In genomic region chr19:48390188-48391099, GRCh38 we compare ENCODE assay signal across 9 cellular contexts. TPM values are rescaled to one million over a fixed set of nuclear protein-coding genes. Genes with fewer than 3 reads are reported as not detected.
DNase-seq lines count a peak whose midpoint lies in the region; ATAC-seq and TF ChIP-seq lines count a peak whose summit lies in the region.
"Had no signal": no experiment of that assay in that cellular context is flagged by ENCODE, and none has a peak within 500 bp of the region (broad histone marks: within the 10 kb centered on the region; RNA-seq: fewer than 3 reads in every experiment).

No MANE protein-coding gene starts in this region.

- H3K36me3 ChIP-seq in HEK293 (ENCODE audit: control insufficient read depth in 2 of 2, insufficient read depth in 1 of 2, low read length in 2 of 2): peaks cover 41 to 42% of the 10 kb centered on the region in 2 experiments
- H3K36me3 ChIP-seq in OCI-LY7 (ENCODE audit: insufficient read depth, low read length): peaks cover 37% of the 10 kb centered on the region
- no peaks in the 10 kb centered on the region for H3K36me3 ChIP-seq in testis (ENCODE audit: low read depth, missing control alignments)

- no peak for TF ChIP-seq POLR2A in testis (IDR thresholded peaks at IDR 0.05)

- TF ChIP-seq CTCF in HEK293 (tag by site-specific recombination; IDR thresholded peaks at IDR 0.05) (peak; percentile 97), OCI-LY7 (conservative IDR thresholded peaks at IDR 0.05; ENCODE audit: low read length) (peak; percentile 68), fibroblast of mammary gland (conservative IDR thresholded peaks at IDR 0.05; ENCODE audit: control insufficient read depth, insufficient read depth, low read depth, low read length) (peak; percentile 56), natural killer cell (IDR thresholded peaks at IDR 0.05) (peak; percentile 53), testis (IDR thresholded peaks at IDR 0.05) (peak; percentile 54 to 74 (median 61))

- H3K27ac ChIP-seq in HEK293 (ENCODE audit: extremely low read depth, low read depth, low read length): peak overlapping the region; percentile 94
- peak overlapping the region; percentile 56 for H3K27ac ChIP-seq in OCI-LY7 (ENCODE audit: low read depth, low read length, poor library complexity, severe bottlenecking)
- H3K27ac ChIP-seq in testis: peak overlapping the region; percentile 83 to 97

- H2AFZ ChIP-seq in OCI-LY7 (ENCODE audit: low read length): peak overlapping the region; percentile 73

- no peaks in the 10 kb centered on the region for H3K27me3 ChIP-seq in testis

- peak; percentile 75 for DNase-seq in COLO668 (lab: John Stamatoyannopoulos, UW; ENCODE audit: unreplicated experiment)
- peak; percentile 81 for DNase-seq in OCI-LY7 (ENCODE audit: low spot score)
- DNase-seq in activated effector memory CD4-positive, alpha-beta T cell treated with Interleukin-2 at 50 U/mL for 16 hours: peak; percentile 50
- DNase-seq in fibroblast of mammary gland (ENCODE audit: low read depth): peak; percentile 55
- peak; percentile 64 for DNase-seq in natural killer cell
- DNase-seq in testis: peak; percentile 68
- no peak for DNase-seq in GOT3 (lab: John Stamatoyannopoulos, UW)

- H3K27ac Mint-ChIP-seq in natural killer cell: peak overlapping the region; percentile 84 to 85

- H3K4me3 Mint-ChIP-seq in natural killer cell: peak overlapping the region; percentile 92

- H3K9me2 ChIP-seq in OCI-LY7 (ENCODE audit: insufficient read depth, low read length): no peaks in the 10 kb centered on the region

- H3K79me2 ChIP-seq in OCI-LY7 (ENCODE audit: insufficient read depth, low read depth, low read length): peaks cover 15% of the 10 kb centered on the region; the same call in 1 of the 2 replicates

- H3K4me1 ChIP-seq in HEK293 (ENCODE audit: control insufficient read depth, insufficient read depth, low read length) (peaks cover 10% of the 10 kb centered on the region), OCI-LY7 (ENCODE audit: insufficient read depth, low read length, poor library complexity, severe bottlenecking) (peaks cover 15% of the 10 kb centered on the region), testis (peaks cover 17% of the 10 kb centered on the region)

- H3K9me3 ChIP-seq in HEK293 (ENCODE audit: control insufficient read depth, insufficient read depth, low read depth, low read length) (no peaks in the 10 kb centered on the region), OCI-LY7 (ENCODE audit: low read length) (no peaks in the 10 kb centered on the region), testis (no peaks in the 10 kb centered on the region)

- peaks cover 0 to 25% of the 10 kb centered on the region in 2 donors for H3K27me3 Mint-ChIP-seq in natural killer cell (ENCODE audit: low read depth in 2 of 2)

- POLR2A ChIA-PET in HEK293 (lab: Yijun Ruan, JAX): interaction anchor here (0.6 to 1.9 kb wide), 19 partner anchors 10 to 198 kb away, joined by 3 to 42 read pairs (median 5); partner anchors contain the start of genes CARD8, EMP3, SYNGR4 and TMEM143
- POLR2A ChIA-PET in OCI-LY7 (lab: Charles Lee): no interaction called here

- H3K36me3 Mint-ChIP-seq in natural killer cell: no peaks in the 10 kb centered on the region

- peak; percentile 72 to 81 (median 74) for ATAC-seq in natural killer cell

- H3K4me3 ChIP-seq in HEK293 (ENCODE audit: low read depth, low read length) (peak overlapping the region; percentile 86), OCI-LY7 (ENCODE audit: low read depth, low read length, poor library complexity, severe bottlenecking) (peak overlapping the region; percentile 88), fibroblast of mammary gland (ENCODE audit: control insufficient read depth, low read depth, low read length) (peak overlapping the region; percentile 78), testis (peak overlapping the region; percentile 81 to 95)

- WGBS in testis, 2 donors: 3 to 8% methylated on average over 5 to 24 of the region's 24 CpGs

- intact Hi-C loops in OCI-LY7 (cut with micrococcal nuclease; ENCODE audit: unreplicated experiment) (loop anchor here (2.0 to 5.0 kb wide), 2 partner anchors 57 to 102 kb away; partner anchors contain the start of gene GRWD1), natural killer cell (cut with micrococcal nuclease) (loop anchor here (2.0 kb wide), 1 partner anchor 26 kb away; the partner anchor contains the start of gene SYNGR4), testis (cut with DNase I; ENCODE audit: low total_unique reads) (no loop called here)

- CTCF ChIA-PET in HEK293 (lab: Yijun Ruan, JAX): interaction anchor here (0.6 to 3.4 kb wide), 47 partner anchors 9 to 1521 kb away, joined by 3 to 69 read pairs (median 4); partner anchors contain the start of genes GRWD1, SYNGR4 and TMEM143
- CTCF ChIA-PET in OCI-LY7 (lab: Charles Lee; ENCODE audit: unreplicated experiment): interaction anchor here (1.0 kb wide), 1 partner anchor 39 kb away, joined by 3 read pairs; no protein-coding TSS in a partner anchor

- H3K4me1 Mint-ChIP-seq in natural killer cell: peaks cover 13 to 44% of the 10 kb centered on the region in 2 donors

- BruUV-seq in OCI-LY7 (replicated peaks; lab: Mats Ljungman, UMichigan): no TSS peak

- H3K9me3 Mint-ChIP-seq in natural killer cell: no peaks in the 10 kb centered on the region

- H3K4me2 ChIP-seq in OCI-LY7 (ENCODE audit: low read length): peak overlapping the region; percentile 91

- H4K20me1 ChIP-seq in OCI-LY7 (ENCODE audit: insufficient read depth, low read length): no peaks in the 10 kb centered on the region

TF ChIP-seq in HEK293, 187 proteins besides CTCF, POLR2A, EP300 and RAD21 (continues in another document):
- TF ChIP-seq ZBTB8A (tag by site-specific recombination; IDR thresholded peaks at IDR 0.05): peak; percentile 37
- peak; percentile 94 for TF ChIP-seq ZBTB48 (tag by site-specific recombination; IDR thresholded peaks at IDR 0.05)
- peak; percentile 41; the same call in 1 of the 2 replicates for TF ChIP-seq ZNF16 (tag by site-specific recombination; IDR thresholded peaks at IDR 0.05; ENCODE audit: low read depth)
- no peak for TF ChIP-seq ZNF138 (tag by site-specific recombination; IDR thresholded peaks at IDR 0.05; ENCODE audit: borderline replicate concordance)
- peak; percentile 95 for TF ChIP-seq KLF16 (tag by site-specific recombination; IDR thresholded peaks at IDR 0.05)
- TF ChIP-seq PRDM4 (tag by site-specific recombination; IDR thresholded peaks at IDR 0.05): peak; percentile 65
- peak; percentile 86; the same call in 1 of the 2 replicates for TF ChIP-seq BCL11B (tag by site-specific recombination; IDR thresholded peaks at IDR 0.05; ENCODE audit: low read depth)
- 0 out of 2 replicates have a peak, but pooled peaks have one; percentile 19 for TF ChIP-seq SP2 (tag by site-specific recombination; IDR thresholded peaks at IDR 0.05)
- TF ChIP-seq ZNF324 (tag by site-specific recombination; IDR thresholded peaks at IDR 0.05): peak; percentile 84; the same call in 1 of the 2 replicates
- TF ChIP-seq ZNF580 (tag by site-specific recombination; IDR thresholded peaks at IDR 0.05): peak; percentile 72; the same call in 1 of the 2 replicates
- TF ChIP-seq ZBTB17 (tag by site-specific recombination; IDR thresholded peaks at IDR 0.05): no peak; the same call in 1 of the 2 replicates
- peak; percentile 93 for TF ChIP-seq ZNF596 (tag by site-specific recombination; IDR thresholded peaks at IDR 0.05)
- TF ChIP-seq ZNF654 (tag by site-specific recombination; IDR thresholded peaks at IDR 0.05; ENCODE audit: low read depth): 0 out of 2 replicates have a peak, but pooled peaks have one; percentile 9
- TF ChIP-seq ZNF555 (tag by site-specific recombination; conservative IDR thresholded peaks at IDR 0.05): no peak

RNA-seq across cellular contexts. Expression of gene KDELR1, which starts 0.9 kb away (rescaled TPM):
- total RNA-seq in OCI-LY7 (2014; rRNA removed; shearing (Covaris generic)): 26.2 and 38.8 TPM in 2 replicates
- total RNA-seq in OCI-LY7 (2022) (63.8 and 74.0 TPM in 2 replicates), natural killer cell (10 to 100 TPM; 41.5 to 47.5 (median 46.0) TPM), testis (100 to 1,000 TPM; 149 to 155 TPM)
- polyA plus RNA-seq in testis (ENCODE audit: insufficient read depth, low read depth, low replicate concordance): 187 TPM

RNA-seq across cellular contexts. Expression of gene GRIN2D, which starts 3.0 kb away (rescaled TPM):
- not detected in 2 replicates for total RNA-seq in OCI-LY7 (2014; rRNA removed; shearing (Covaris generic))
- total RNA-seq in OCI-LY7 (2022): 0.06 and 0.11 TPM in 2 replicates
- under 1 TPM; 0.05 to 0.28 (median 0.07) TPM for total RNA-seq in natural killer cell
- 1 to 10 TPM; 2.4 to 2.7 TPM for total RNA-seq in testis
- polyA plus RNA-seq in testis (ENCODE audit: insufficient read depth, low read depth, low replicate concordance): 1.4 TPM

RNA-seq across cellular contexts. Expression of gene SYNGR4, which starts 26.3 kb away (rescaled TPM):
- 0.38 and 0.51 TPM in 2 replicates for total RNA-seq in OCI-LY7 (2014; rRNA removed; shearing (Covaris generic))
- 1.0 and 1.2 TPM in 2 replicates for total RNA-seq in OCI-LY7 (2022)
- total RNA-seq in natural killer cell: not detected
- 10 to 100 TPM; 21.8 to 26.1 TPM for total RNA-seq in testis
- polyA plus RNA-seq in testis (ENCODE audit: insufficient read depth, low read depth, low replicate concordance): 112 TPM
- total RNA-seq: dermis microvascular lymphatic vessel endothelial cell had no signal

RNA-seq across cellular contexts. Expression of gene TMEM143, which starts 26.7 kb away (rescaled TPM):
- 18.2 and 31.1 TPM in 2 replicates for total RNA-seq in OCI-LY7 (2014; rRNA removed; shearing (Covaris generic))
- 31.4 and 37.9 TPM in 2 replicates for total RNA-seq in OCI-LY7 (2022)
- total RNA-seq in natural killer cell: 10 to 100 TPM; 10.2 to 12.3 (median 11.1) TPM
- total RNA-seq in testis: 10 to 100 TPM; 14.1 to 22.9 TPM
- 5.0 TPM for polyA plus RNA-seq in testis (ENCODE audit: insufficient read depth, low read depth, low replicate concordance)

RNA-seq across cellular contexts. Expression of gene GRWD1, which starts 55.3 kb away (rescaled TPM):
- total RNA-seq in OCI-LY7 (2014; rRNA removed; shearing (Covaris generic)): 34.4 and 35.8 TPM in 2 replicates
- 26.3 and 32.1 TPM in 2 replicates for total RNA-seq in OCI-LY7 (2022)
- 10 to 100 TPM; 14.2 to 29.0 (median 16.7) TPM for total RNA-seq in natural killer cell
- total RNA-seq in testis: 10 to 100 TPM; 32.8 to 35.2 TPM
- 17.8 TPM for polyA plus RNA-seq in testis (ENCODE audit: insufficient read depth, low read depth, low replicate concordance)

Comparison
In these comparisons a context has a peak if more than half of its experiments do, and no peak if none do; other contexts are left out.
1. RNA of gene SYNGR4, which starts 26.3 kb away (total RNA-seq): 21.8 to 26.1 TPM in testis; 0.38 to 1.2 TPM in OCI-LY7 and not detected in natural killer cell; every median in the first group is over 10 times any median in the second.
2. Peak in every context shown above with its lines, with median percentiles within 50 percentile points of each other: H3K27ac ChIP-seq, H3K4me3 ChIP-seq and CTCF ChIP-seq.